ENCODE assay signal across 9 cellular contexts in genomic region chr1:154198756-154199562, GRCh38. TPM values are rescaled to one million over a fixed set of nuclear protein-coding genes. Genes with fewer than 3 reads are reported as not detected.
DNase-seq lines count a peak whose midpoint lies in the region; ATAC-seq and TF ChIP-seq lines count a peak whose summit lies in the region.
"Had no signal": no experiment of that assay in that cellular context is flagged by ENCODE, and none has a peak within 500 bp of the region (broad histone marks: within the 10 kb centered on the region; RNA-seq: fewer than 3 reads in every experiment).

No MANE protein-coding gene starts in this region.

- TF ChIP-seq CTCF in LNCAP (IDR thresholded peaks at IDR 0.05), result peak; percentile 65; the same call in 1 of the 2 replicates

- no peak overlapping the region for H3K4me3 Mint-ChIP-seq in activated T-cell treated with anti-CD3 and anti-CD28 coated beads, Interleukin-2, amount 50 U/mL, for 24 hours

- H3K9me3 Mint-ChIP-seq in activated T-cell treated with anti-CD3 and anti-CD28 coated beads, Interleukin-2, amount 50 U/mL, for 24 hours, result no peaks in the 10 kb centered on the region

- H3K36me3 Mint-ChIP-seq in activated T-cell treated with anti-CD3 and anti-CD28 coated beads, Interleukin-2, amount 50 U/mL, for 24 hours (ENCODE audit: low read depth), result no peaks in the 10 kb centered on the region

- peaks cover 0 to 2% of the 10 kb centered on the region in 2 donors for H3K4me1 ChIP-seq in aorta (ENCODE audit: control insufficient read depth in 1 of 2, insufficient read depth in 2 of 2, low read length in 2 of 2)

- peak overlapping the region in 1 of 2 donors; percentile 38 for H3K27ac ChIP-seq in aorta (ENCODE audit: low read depth in 1 of 2, low read length in 2 of 2)

- H3K27ac Mint-ChIP-seq in activated T-cell treated with anti-CD3 and anti-CD28 coated beads, Interleukin-2, amount 50 U/mL, for 24 hours, result no peak overlapping the region

- 5% methylated on average over 5 of the region's 5 CpGs for WGBS in aorta, 2 donors

- H3K27me3 ChIP-seq in aorta (ENCODE audit: control insufficient read depth in 1 of 2, insufficient read depth in 2 of 2, low read length in 1 of 2), result no peaks in the 10 kb centered on the region

- no peak overlapping the region for H3K4me3 ChIP-seq in aorta (ENCODE audit: low read length in 2 of 2)

- DNase-seq in activated T-cell treated with anti-CD3 and anti-CD28 coated beads for 24 hours (ENCODE audit: low read depth), result peak; percentile 31
- DNase-seq in activated T-cell treated with anti-CD3 and anti-CD28 coated beads, Interleukin-2, amount 50 U/mL, for 24 hours, result no peak
- DNase-seq in SKM-1 (lab: John Stamatoyannopoulos, UW; ENCODE audit: unreplicated experiment), result peak; percentile 68
- peak; percentile 62 to 76 for DNase-seq in dermis microvascular lymphatic vessel endothelial cell (ENCODE audit: low read depth in 2 of 2)
- DNase-seq in lung microvascular endothelial cell (ENCODE audit: low read depth in 2 of 2), result peak; percentile 71 to 81
- DNase-seq in aorta, result no peak

- H3K27me3 Mint-ChIP-seq in activated T-cell treated with anti-CD3 and anti-CD28 coated beads, Interleukin-2, amount 50 U/mL, for 24 hours, result peaks cover 3% of the 10 kb centered on the region

- no peaks in the 10 kb centered on the region for H3K9me3 ChIP-seq in aorta (ENCODE audit: control insufficient read depth, low read length)

- intact Hi-C loops in aorta (cut with DNase I), result loop anchor here in 1 of 2 donors (2.0 kb wide), 1 partner anchor 74 kb away; the partner anchor contains the start of gene HAX1

- no peaks in the 10 kb centered on the region for H3K4me1 Mint-ChIP-seq in activated T-cell treated with anti-CD3 and anti-CD28 coated beads, Interleukin-2, amount 50 U/mL, for 24 hours (ENCODE audit: low read depth)

- no peaks in the 10 kb centered on the region for H3K36me3 ChIP-seq in aorta (ENCODE audit: control insufficient read depth in 1 of 2, insufficient read depth in 2 of 2, low read length in 1 of 2)

- peak; percentile 80 for ATAC-seq in aorta (ENCODE audit: low FRiP score)
- ATAC-seq in GM18873 (IDR thresholded peaks at IDR 0.05; ENCODE audit: low FRiP score, unreplicated experiment), result no peak

RNA-seq across cellular contexts. Expression of gene TPM3, which starts 7.1 kb away (rescaled TPM):
- total RNA-seq in dermis microvascular lymphatic vessel endothelial cell, result 298 and 390 TPM in 2 replicates
- 297 and 300 TPM in 2 replicates for total RNA-seq in lung microvascular endothelial cell
- total RNA-seq in aorta, result 100 to 1,000 TPM; 182 to 186 TPM
- polyA plus RNA-seq in aorta, result 100 to 1,000 TPM in 1 of 2 donors, 10 to 100 TPM in 1; 79.7 to 138 TPM

RNA-seq across cellular contexts. Expression of gene CFAP141, which starts 7.2 kb away (rescaled TPM):
- total RNA-seq in dermis microvascular lymphatic vessel endothelial cell (not detected in 2 replicates), lung microvascular endothelial cell (not detected in 2 replicates), aorta (not detected)
- not detected for polyA plus RNA-seq in aorta
- total RNA-seq: urinary bladder had no signal
- polyA plus RNA-seq: urinary bladder had no signal

RNA-seq across cellular contexts. Expression of gene UBAP2L, which starts 21.8 kb away (rescaled TPM):
- total RNA-seq in dermis microvascular lymphatic vessel endothelial cell, result 34.9 and 49.2 TPM in 2 replicates
- total RNA-seq in lung microvascular endothelial cell, result 30.1 and 34.3 TPM in 2 replicates
- 100 to 1,000 TPM; 110 to 146 TPM for total RNA-seq in aorta
- 10 to 100 TPM; 31.9 to 63.1 TPM for polyA plus RNA-seq in aorta

RNA-seq across cellular contexts. Expression of gene NUP210L, which starts 44.1 kb away (rescaled TPM):
- total RNA-seq in dermis microvascular lymphatic vessel endothelial cell, result under 0.01 TPM in 2 replicates
- total RNA-seq in lung microvascular endothelial cell, result under 0.01 and 0.20 TPM in 2 replicates
- total RNA-seq in aorta, result under 1 TPM; 0.12 to 0.16 TPM
- polyA plus RNA-seq in aorta, result under 1 TPM in 1 of 2 donors, not detected in 1; 0.15 TPM

Comparison
In these comparisons a context has a peak if more than half of its experiments do, and no peak if none do; other contexts are left out.
1. DNase-seq: peak in activated T-cell treated with anti-CD3 and anti-CD28 coated beads for 24 hours (single experiment), SKM-1 (single experiment), dermis microvascular lymphatic vessel endothelial cell (2 of 2) and lung microvascular endothelial cell (2 of 2); none in activated T-cell treated with anti-CD3 and anti-CD28 coated beads, Interleukin-2, amount 50 U/mL, for 24 hours (single experiment) and aorta (0 of 2).